Comparison of ENCODE assay signal across 26 cellular contexts in the genomic region with DNA sequence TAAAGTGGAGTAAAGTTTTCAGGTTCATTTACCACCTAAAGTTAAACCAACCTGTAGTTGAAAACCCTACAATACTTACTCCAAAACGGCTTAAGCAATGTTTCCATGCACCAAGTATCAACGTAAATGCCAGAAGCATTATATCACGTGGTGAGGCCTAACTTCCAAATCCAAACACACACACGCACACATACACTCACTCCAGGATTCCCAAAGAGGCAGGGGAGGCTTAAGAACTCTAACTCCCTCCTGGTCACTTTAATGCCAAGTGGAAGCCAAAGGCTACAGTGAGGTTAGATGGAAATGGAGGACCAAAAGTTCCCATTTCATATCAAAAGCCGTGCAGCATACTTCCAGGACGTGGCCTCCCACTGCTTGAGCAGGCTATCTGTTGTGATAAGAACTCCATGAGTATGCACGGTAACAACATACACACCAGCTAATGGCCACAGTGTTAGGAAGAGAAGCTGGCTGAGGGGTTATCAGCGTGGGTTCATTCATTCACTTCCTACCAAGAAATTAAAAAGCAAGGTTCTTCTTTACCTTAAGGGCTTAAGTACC.
DNase-seq lines count a peak whose midpoint lies in the region; ATAC-seq, FAIRE-seq and TF ChIP-seq lines count a peak whose summit lies in the region.
"Had no signal": no experiment of that assay in that cellular context is flagged by ENCODE, and none has a peak within 500 bp of the region (broad histone marks: within the 10 kb centered on the region; RNA-seq: fewer than 3 reads in every experiment).

No MANE protein-coding gene starts in this region.

- H3K9ac ChIP-seq in mammary epithelial cell (ENCODE audit: insufficient read depth, low read length) (no peak overlapping the region), K562 (ENCODE audit: insufficient read depth in 1 of 2, low read depth in 2 of 2, low read length in 2 of 2) (peak overlapping the region in 1 of 2 experiments; percentile 12; a peak in 1 of 4 replicates), keratinocyte (ENCODE audit: control insufficient read depth, extremely low read depth, insufficient read depth, low read length) (no peak overlapping the region)
- H3K9ac ChIP-seq: KMS-11 had no signal

- H3K4me3 Mint-ChIP-seq in MCF 10A (ENCODE audit: unreplicated experiment): no peak overlapping the region
- H3K4me3 Mint-ChIP-seq in activated CD4-positive, alpha-beta memory T cell treated with anti-CD3 and anti-CD28 coated beads for 36 hours: no peak overlapping the region
- H3K4me3 Mint-ChIP-seq: activated CD4-positive, alpha-beta T cell treated with anti-CD3 and anti-CD28 coated beads for 36 hours; B cell; effector memory CD8-positive, alpha-beta T cell had no signal

- H3K9me3 ChIP-seq in mammary epithelial cell (replicated peaks; ENCODE audit: insufficient read depth, low read length): peaks cover 4% of the 10 kb centered on the region
- peaks cover 5% of the 10 kb centered on the region; the same call in 1 of the 2 replicates for H3K9me3 ChIP-seq in K562 (replicated peaks; ENCODE audit: control insufficient read depth, insufficient read depth, low read depth, low read length)
- no peaks in the 10 kb centered on the region for H3K9me3 ChIP-seq in keratinocyte (ENCODE audit: control insufficient read depth, low read depth, low read length)
- no peaks in the 10 kb centered on the region for H3K9me3 ChIP-seq in tibial artery
- H3K9me3 ChIP-seq: adrenal gland had no signal

- H3K27ac ChIP-seq in mammary epithelial cell (ENCODE audit: insufficient read depth, low read depth, low read length) (no peak overlapping the region), K562 (ENCODE audit: extremely low read depth, low read depth, low read length) (peak overlapping the region; percentile 74), keratinocyte (ENCODE audit: control insufficient read depth, insufficient read depth, low read length) (peak overlapping the region; percentile 91), tibial artery (peak overlapping the region; percentile 10 to 38)
- H3K27ac ChIP-seq: 22Rv1, adrenal gland, KMS-11 had no signal

- TF ChIP-seq POLR2A in K562 (conservative IDR thresholded peaks at IDR 0.05): no peak

- TF ChIP-seq CTCF in MCF 10A (IDR thresholded peaks at IDR 0.05; ENCODE audit: unreplicated experiment): no peak
- TF ChIP-seq CTCF in mammary epithelial cell (conservative IDR thresholded peaks at IDR 0.05 in 1 of 2, IDR thresholded peaks at IDR 0.05 in 1 of 2; ENCODE audit: extremely low read depth in 1 of 2, insufficient read depth in 1 of 2, low read depth in 1 of 2, low read length in 2 of 2): no peak
- no peak for TF ChIP-seq CTCF in K562 (IDR thresholded peaks at IDR 0.05 in 2 of 3, conservative IDR thresholded peaks at IDR 0.05 in 1 of 3; ENCODE audit: insufficient read depth in 2 of 3, low read depth in 1 of 3, low read length in 3 of 3)
- TF ChIP-seq CTCF in keratinocyte (optimal IDR thresholded peaks at IDR 0.05 in 1 of 3, IDR thresholded peaks at IDR 0.05 in 1 of 3, conservative IDR thresholded peaks at IDR 0.05 in 1 of 3; ENCODE audit: extremely low read depth in 1 of 3, insufficient read depth in 2 of 3, low read length in 3 of 3): no peak
- no peak for TF ChIP-seq CTCF in tibial artery (IDR thresholded peaks at IDR 0.05)

- H3K4me3 ChIP-seq in mammary epithelial cell (replicated peaks in 1 of 3; ENCODE audit: insufficient read depth in 1 of 3, low read depth in 2 of 3, low read length in 3 of 3): no peak overlapping the region
- no peak overlapping the region for H3K4me3 ChIP-seq in K562
- no peak overlapping the region for H3K4me3 ChIP-seq in keratinocyte (ENCODE audit: control insufficient read depth in 2 of 3, extremely low read depth in 1 of 3, insufficient read depth in 2 of 3, low read depth in 1 of 3, low read length in 3 of 3)
- H3K4me3 ChIP-seq in tibial artery: no peak overlapping the region
- H3K4me3 ChIP-seq: adrenal gland had no signal

- no peaks in the 10 kb centered on the region for H3K27me3 ChIP-seq in mammary epithelial cell (ENCODE audit: insufficient read depth, low read length)
- H3K27me3 ChIP-seq in K562 (ENCODE audit: control insufficient read depth in 2 of 2, insufficient read depth in 2 of 2, low read length in 2 of 2): no peaks in the 10 kb centered on the region
- no peaks in the 10 kb centered on the region for H3K27me3 ChIP-seq in keratinocyte (ENCODE audit: control insufficient read depth, extremely low read depth, insufficient read depth, low read length)
- H3K27me3 ChIP-seq in tibial artery: no peaks in the 10 kb centered on the region
- H3K27me3 ChIP-seq: adrenal gland had no signal

- BruUV-seq in MCF 10A (replicated peaks; lab: Mats Ljungman, UMichigan) (no TSS peak), mammary epithelial cell (replicated peaks; lab: Mats Ljungman, UMichigan) (no TSS peak), K562 (replicated peaks; lab: Mats Ljungman, UMichigan) (no TSS peak)

- H3K27ac Mint-ChIP-seq in MCF 10A (ENCODE audit: low read depth, unreplicated experiment): peak overlapping the region; percentile 99
- H3K27ac Mint-ChIP-seq in activated CD4-positive, alpha-beta memory T cell treated with anti-CD3 and anti-CD28 coated beads for 36 hours: no peak overlapping the region
- H3K27ac Mint-ChIP-seq: activated CD4-positive, alpha-beta T cell treated with anti-CD3 and anti-CD28 coated beads for 36 hours; B cell; effector memory CD8-positive, alpha-beta T cell had no signal

- POLR2A ChIA-PET in MCF 10A (lab: Yijun Ruan, JAX): interaction anchor here (1.0 to 1.6 kb wide), 5 partner anchors 9 to 48 kb away, joined by 3 to 11 read pairs (median 4); no protein-coding TSS in a partner anchor
- POLR2A ChIA-PET in K562 (lab: Yijun Ruan, JAX): interaction anchor here (0.7 to 1.6 kb wide), 7 partner anchors 8 to 425 kb away, joined by 3 to 6 read pairs (median 3); no protein-coding TSS in a partner anchor
- POLR2A ChIA-PET in activated CD4-positive, alpha-beta memory T cell treated with anti-CD3 and anti-CD28 coated beads for 36 hours (lab: Charles Lee): no interaction called here

- CTCF ChIA-PET in MCF 10A (lab: Yijun Ruan, JAX) (interaction anchor here (0.6 to 1.2 kb wide), 2 partner anchors 9 to 275 kb away, joined by 3 to 4 read pairs; a partner anchor contains a TSS), mammary epithelial cell (lab: Charles Lee; ENCODE audit: low non-redundant PET) (no interaction called here), K562 (lab: Yijun Ruan, JAX; ENCODE audit: low intra/inter-chr PET ratio) (no interaction called here)
- CTCF ChIA-PET in activated CD4-positive, alpha-beta memory T cell treated with anti-CD3 and anti-CD28 coated beads for 36 hours (lab: Charles Lee): no interaction called here

- TF ChIP-seq EP300 in K562 (IDR thresholded peaks at IDR 0.05; ENCODE audit: low read length): peak; percentile 92

- no peak overlapping the region for H3K4me2 ChIP-seq in mammary epithelial cell (ENCODE audit: insufficient read depth, low read depth, low read length)
- H3K4me2 ChIP-seq in K562 (ENCODE audit: insufficient read depth, low read length): peak overlapping the region; percentile 71
- no peak overlapping the region for H3K4me2 ChIP-seq in keratinocyte (ENCODE audit: control insufficient read depth, extremely low read depth, insufficient read depth, low read depth, low read length)
- H3K4me2 ChIP-seq: KMS-11 had no signal

- TF ChIP-seq RAD21 in K562 (CRISPR knock-in tag; conservative IDR thresholded peaks at IDR 0.05 in 1 of 2, IDR thresholded peaks at IDR 0.05 in 1 of 2): no peak

- peaks cover 16% of the 10 kb centered on the region for H3K36me3 Mint-ChIP-seq in MCF 10A (ENCODE audit: insufficient read depth, unreplicated experiment)
- peaks cover 26% of the 10 kb centered on the region for H3K36me3 Mint-ChIP-seq in activated CD4-positive, alpha-beta memory T cell treated with anti-CD3 and anti-CD28 coated beads for 36 hours

- H3K4me1 ChIP-seq in mammary epithelial cell (ENCODE audit: insufficient read depth, low read length) (peaks cover 17% of the 10 kb centered on the region), K562 (replicated peaks in 1 of 2; ENCODE audit: control insufficient read depth in 2 of 2, insufficient read depth in 2 of 2, low read length in 2 of 2) (peaks cover 3 to 20% of the 10 kb centered on the region in 2 experiments; a peak in 3 of 5 replicates), keratinocyte (ENCODE audit: control insufficient read depth, extremely low read depth, insufficient read depth, low read length) (peaks cover 26% of the 10 kb centered on the region), tibial artery (peaks cover 0 to 34% (median 9%) of the 10 kb centered on the region in 4 donors)

- H3K9me1 ChIP-seq in K562 (ENCODE audit: control insufficient read depth, insufficient read depth, low read length): no peaks in the 10 kb centered on the region
- no peaks in the 10 kb centered on the region for H3K9me1 ChIP-seq in keratinocyte (ENCODE audit: control insufficient read depth, extremely low read depth, insufficient read depth, low read length)

- H3K79me2 ChIP-seq in mammary epithelial cell (ENCODE audit: insufficient read depth, low read length): no peaks in the 10 kb centered on the region
- peaks cover 7% of the 10 kb centered on the region; the same call in 2 of the 3 replicates for H3K79me2 ChIP-seq in K562 (ENCODE audit: control insufficient read depth, insufficient read depth, low read length)
- H3K79me2 ChIP-seq in keratinocyte (ENCODE audit: control insufficient read depth, insufficient read depth, low read length): no peaks in the 10 kb centered on the region

- DNase-seq in MCF 10A (ENCODE audit: unreplicated experiment) (no peak), mammary epithelial cell (no peak), K562 (ENCODE audit: extremely low read depth in 1 of 4, low spot score in 3 of 4) (peak; percentile 66 to 91 (median 76)), keratinocyte (ENCODE audit: low read depth, low spot score) (no peak), tibial artery (no peak)
- DNase-seq in activated CD4-positive, alpha-beta memory T cell treated with anti-CD3 and anti-CD28 coated beads for 36 hours: no peak
- DNase-seq: activated CD4-positive, alpha-beta T cell treated with anti-CD3 and anti-CD28 coated beads for 36 hours; activated gamma-delta T cell; adrenal gland; cerebellar nuclear complex; effector memory CD8-positive, alpha-beta T cell; EL; foreskin fibroblast; H7; NCI-H2171; NCI-H748 treated with DMSO at 0.1 percent for 48 hours; PC-3; small intestine; stimulated activated CD4-positive, alpha-beta T cell treated with anti-CD3 and anti-CD28 coated beads, Interleukin-4, amount 100 ng/mL, for 24 hours; substantia nigra had no signal

- H3K36me3 ChIP-seq in mammary epithelial cell (ENCODE audit: insufficient read depth, low read length) (no peaks in the 10 kb centered on the region), K562 (ENCODE audit: control insufficient read depth, insufficient read depth, low read length) (peaks cover 24% of the 10 kb centered on the region; the same call in 2 of the 3 replicates), keratinocyte (ENCODE audit: control insufficient read depth in 2 of 2, extremely low read depth in 1 of 2, insufficient read depth in 2 of 2, low read length in 2 of 2) (no peaks in the 10 kb centered on the region), tibial artery (peaks cover 0 to 3% (median 0%) of the 10 kb centered on the region in 3 donors)
- H3K36me3 ChIP-seq: adrenal gland had no signal

- ATAC-seq in K562 (peak; percentile 99), HG03097 (IDR thresholded peaks at IDR 0.05; ENCODE audit: low FRiP score, unreplicated experiment) (no peak), HG03457 (IDR thresholded peaks at IDR 0.05; ENCODE audit: unreplicated experiment) (no peak)
- ATAC-seq: activated CD4-positive, alpha-beta T cell treated with anti-CD3 and anti-CD28 coated beads for 36 hours; effector memory CD8-positive, alpha-beta T cell; PC-3 had no signal

- intact Hi-C loops in MCF 10A (cut with micrococcal nuclease): no loop called here
- intact Hi-C loops in mammary epithelial cell (cut with micrococcal nuclease): no loop called here
- intact Hi-C loops in K562 (cut with micrococcal nuclease): no loop called here
- intact Hi-C loops in tibial artery (cut with DNase I; ENCODE audit: low total_unique reads): no loop called here
- intact Hi-C loops in activated CD4-positive, alpha-beta memory T cell treated with anti-CD3 and anti-CD28 coated beads for 36 hours (cut with micrococcal nuclease): loop anchor here (2.0 to 5.0 kb wide), 2 partner anchors 13 to 120 kb away; no protein-coding TSS in a partner anchor

- FAIRE-seq in K562 (lab: Jason Lieb, UNC): peak; percentile 98
- FAIRE-seq in keratinocyte (lab: Jason Lieb, UNC): no peak
- FAIRE-seq: GM19239, small intestine had no signal

- no peaks in the 10 kb centered on the region for H3K27me3 Mint-ChIP-seq in MCF 10A (ENCODE audit: insufficient read depth, unreplicated experiment)
- H3K27me3 Mint-ChIP-seq in activated CD4-positive, alpha-beta memory T cell treated with anti-CD3 and anti-CD28 coated beads for 36 hours: no peaks in the 10 kb centered on the region
- H3K27me3 Mint-ChIP-seq: activated CD4-positive, alpha-beta T cell treated with anti-CD3 and anti-CD28 coated beads for 36 hours; B cell; effector memory CD8-positive, alpha-beta T cell had no signal

- dilution Hi-C loops in mammary epithelial cell (cut with HindIII; ENCODE audit: low sequenced_read_pairs) (no loop called here), keratinocyte (cut with MboI; ENCODE audit: extremely low pct_ligation_motif_present, low sequenced_read_pairs) (no loop called here)

- H2AFZ ChIP-seq in mammary epithelial cell (ENCODE audit: low read depth, low read length) (no peak overlapping the region), K562 (ENCODE audit: low read depth, low read length) (peak overlapping the region; percentile 80), keratinocyte (ENCODE audit: control insufficient read depth, low read length) (no peak overlapping the region)

- in situ Hi-C loops in mammary epithelial cell (cut with MboI; ENCODE audit: low sequenced_read_pairs in 2 of 2) (no loop called here), K562 (cut with MboI) (no loop called here)

- no peaks in the 10 kb centered on the region for H3K9me3 Mint-ChIP-seq in MCF 10A (ENCODE audit: unreplicated experiment)
- H3K9me3 Mint-ChIP-seq in activated CD4-positive, alpha-beta memory T cell treated with anti-CD3 and anti-CD28 coated beads for 36 hours: peaks cover 8% of the 10 kb centered on the region
- H3K9me3 Mint-ChIP-seq: effector memory CD8-positive, alpha-beta T cell had no signal

- H4K20me1 ChIP-seq in mammary epithelial cell (ENCODE audit: insufficient read depth, low read length) (no peaks in the 10 kb centered on the region), K562 (replicated peaks; ENCODE audit: control insufficient read depth, insufficient read depth, low read length) (no peaks in the 10 kb centered on the region), keratinocyte (ENCODE audit: control insufficient read depth, extremely low read depth, insufficient read depth, low read length) (no peaks in the 10 kb centered on the region)

- peaks cover 20% of the 10 kb centered on the region for H3K4me1 Mint-ChIP-seq in MCF 10A (ENCODE audit: insufficient read depth, unreplicated experiment)
- peaks cover 40% of the 10 kb centered on the region for H3K4me1 Mint-ChIP-seq in activated CD4-positive, alpha-beta memory T cell treated with anti-CD3 and anti-CD28 coated beads for 36 hours (ENCODE audit: low read depth)

- 89% methylated on average over 7 of the region's 8 CpGs for WGBS in mammary epithelial cell (ENCODE audit: low coverage, missing lambda C conversion rate)
- WGBS in K562 (ENCODE audit: insufficient coverage, low coverage, missing lambda C conversion rate): 4% methylated on average over 8 of the region's 8 CpGs

Comparison
In these comparisons a context has a peak if more than half of its experiments do, and no peak if none do; other contexts are left out.
1. DNase-seq: peak in K562 (4 of 4); none in MCF 10A (single experiment), mammary epithelial cell (single experiment), keratinocyte (single experiment), tibial artery (0 of 2) and activated CD4-positive, alpha-beta memory T cell treated with anti-CD3 and anti-CD28 coated beads for 36 hours (single experiment).